In genomic region chr4:6019316-6020263, GRCh38 we compare ENCODE assay signal across 8 cellular contexts. TPM values are rescaled to one million over a fixed set of nuclear protein-coding genes. Genes with fewer than 3 reads are reported as not detected.
A peak's percentile ranks its signal among the peaks of the same experiment; 100 is the strongest.
DNase-seq lines count a peak whose midpoint lies in the region; ATAC-seq and TF ChIP-seq lines count a peak whose summit lies in the region.

No MANE protein-coding gene starts in this region.

- H3K9me3 ChIP-seq in H9 (ENCODE audit: control insufficient read depth, low read depth, low read length) (no peaks in the 10 kb centered on the region), Peyer's patch (no peaks in the 10 kb centered on the region)

- H3K4me1 ChIP-seq in H9 (ENCODE audit: insufficient read depth, low read length): no peaks in the 10 kb centered on the region
- no peaks in the 10 kb centered on the region for H3K4me1 ChIP-seq in Peyer's patch

- ATAC-seq in natural killer cell (peak in 1 of 3 donors; percentile 51), HG03439 (IDR thresholded peaks at IDR 0.05; ENCODE audit: unreplicated experiment) (no peak)

- WGBS in H9 (ENCODE audit: extremely low coverage, insufficient read length, low lambda C conversion rate): no CpG with 5 or more reads among the region's 22 CpGs

- H3T11ph ChIP-seq in H9 (ENCODE audit: low read length): no peak overlapping the region

- H3K27ac ChIP-seq in H9 (ENCODE audit: insufficient read length, low read depth, low read length) (no peak overlapping the region), Peyer's patch (no peak overlapping the region)

- no peak overlapping the region for H3K14ac ChIP-seq in H9 (ENCODE audit: insufficient read depth, low read length)

- no peak overlapping the region for H2AK5ac ChIP-seq in H9 (ENCODE audit: insufficient read length, low read length)

- H3K4me2 ChIP-seq in H9 (ENCODE audit: insufficient read depth, insufficient read length, low read length): no peak overlapping the region

- H2BK20ac ChIP-seq in H9 (ENCODE audit: low read depth, low read length, poor library complexity, severe bottlenecking): no peak overlapping the region

- H4K5ac ChIP-seq in H9 (ENCODE audit: insufficient read length, low read depth, low read length): no peak overlapping the region

- H2BK15ac ChIP-seq in H9 (ENCODE audit: low read depth, low read length): no peak overlapping the region

- TF ChIP-seq CTCF in H9 (conservative IDR thresholded peaks at IDR 0.05): peak; percentile 95
- TF ChIP-seq CTCF in Peyer's patch (IDR thresholded peaks at IDR 0.05): peak in 5 of 6 experiments; percentile 31 to 58 (median 53)
- TF ChIP-seq CTCF in natural killer cell (IDR thresholded peaks at IDR 0.05): peak; percentile 94

- H3K27me3 Mint-ChIP-seq in H9 (ENCODE audit: low read depth) (peaks cover 11% of the 10 kb centered on the region), natural killer cell (ENCODE audit: low read depth in 2 of 2) (peaks cover 5 to 10% of the 10 kb centered on the region in 2 donors)

- no peak overlapping the region for H3K9ac ChIP-seq in H9 (ENCODE audit: extremely low read depth, insufficient read length, low read length)

- no peaks in the 10 kb centered on the region; a peak in 1 of 5 replicates for H3K9me3 Mint-ChIP-seq in H9
- H3K9me3 Mint-ChIP-seq in natural killer cell: no peaks in the 10 kb centered on the region

- no peaks in the 10 kb centered on the region for H3K79me1 ChIP-seq in H9 (ENCODE audit: insufficient read depth, low read depth, low read length, poor library complexity, severe bottlenecking)

- H3K27ac Mint-ChIP-seq in H9 (no peak overlapping the region; a peak in 1 of 7 replicates), natural killer cell (no peak overlapping the region)

- no peak overlapping the region for H2AFZ ChIP-seq in H9 (ENCODE audit: low read length)

- intact Hi-C loops in natural killer cell (cut with micrococcal nuclease): no loop called here

- H3K23ac ChIP-seq in H9 (ENCODE audit: insufficient read length, low read depth, low read length): no peak overlapping the region

- H2BK12ac ChIP-seq in H9 (ENCODE audit: insufficient read length, low read depth, low read length): no peak overlapping the region

- H3K4me3 Mint-ChIP-seq in H9 (peak overlapping the region in 1 of 2 experiments; percentile 15; a peak in 1 of 5 replicates), natural killer cell (no peak overlapping the region)

- H3K36me3 Mint-ChIP-seq in H9 (ENCODE audit: insufficient read depth in 1 of 3, low read depth in 3 of 3) (no peaks in the 10 kb centered on the region), natural killer cell (no peaks in the 10 kb centered on the region)

- no peak overlapping the region for H2BK5ac ChIP-seq in H9 (ENCODE audit: insufficient read length, low read length)

- no peaks in the 10 kb centered on the region for H3K23me2 ChIP-seq in H9 (ENCODE audit: insufficient read length, low read depth, low read length, poor library complexity, severe bottlenecking)

- peak; percentile 58 for DNase-seq in activated CD8-positive, alpha-beta memory T cell treated with anti-CD3 and anti-CD28 coated beads, Interleukin-2, amount 50 U/mL, for 48 hours
- DNase-seq in activated CD8-positive, alpha-beta memory T cell treated with anti-CD3 and anti-CD28 coated beads, Interleukin-2, amount 50 U/mL, for 4 hours: no peak
- peak; percentile 82 for DNase-seq in H9
- peak in 1 of 3 donors; percentile 53 for DNase-seq in Peyer's patch
- peak; percentile 81 for DNase-seq in ecto neural progenitor cell (ENCODE audit: low spot score)
- DNase-seq in natural killer cell: no peak
- no peak for DNase-seq in KG1 (lab: John Stamatoyannopoulos, UW)

- H3K18ac ChIP-seq in H9 (ENCODE audit: insufficient read length, low read depth, low read length): no peak overlapping the region

- H3K36me3 ChIP-seq in Peyer's patch: no peaks in the 10 kb centered on the region

- H3K79me2 ChIP-seq in H9 (ENCODE audit: insufficient read depth, low read length): no peaks in the 10 kb centered on the region

- H3K27me3 ChIP-seq in H9 (ENCODE audit: insufficient read depth, low read length) (no peaks in the 10 kb centered on the region), Peyer's patch (no peaks in the 10 kb centered on the region)

- no peak overlapping the region for H4K91ac ChIP-seq in H9 (ENCODE audit: insufficient read length, low read depth, low read length)

- TF ChIP-seq POLR2A in Peyer's patch (IDR thresholded peaks at IDR 0.05): no peak

- H3K56ac ChIP-seq in H9 (ENCODE audit: insufficient read length, low read depth, low read length): no peak overlapping the region

- no peak overlapping the region for H3K4me3 ChIP-seq in Peyer's patch

- H3K4ac ChIP-seq in H9 (ENCODE audit: low read depth, low read length): no peak overlapping the region

- H4K20me1 ChIP-seq in H9 (ENCODE audit: control insufficient read depth, insufficient read depth, insufficient read length): no peaks in the 10 kb centered on the region

- H4K8ac ChIP-seq in H9 (replicated peaks; ENCODE audit: insufficient read length, low read depth, low read length): no peak overlapping the region

- H3K4me1 Mint-ChIP-seq in H9 (peaks cover 23 to 26% of the 10 kb centered on the region in 2 experiments), natural killer cell (no peaks in the 10 kb centered on the region)

- no peak overlapping the region for H2BK120ac ChIP-seq in H9 (ENCODE audit: low read depth, low read length, poor library complexity, severe bottlenecking)

RNA-seq across cellular contexts. Expression of gene C4orf50, which starts 1.4 kb away (rescaled TPM):
- total RNA-seq in H9 (2021) (0.17 and 0.18 TPM in 2 replicates), Peyer's patch (under 1 TPM in 3 of 4 donors, not detected in 1; 0.19 to 0.83 (median 0.40) TPM), natural killer cell (1 to 10 TPM in 2 of 3 donors, under 1 TPM in 1; 0.63 to 2.7 (median 1.8) TPM)

Comparison
In these comparisons a context has a peak if more than half of its experiments do, and no peak if none do; other contexts are left out.
1. DNase-seq: peak in activated CD8-positive, alpha-beta memory T cell treated with anti-CD3 and anti-CD28 coated beads, Interleukin-2, amount 50 U/mL, for 48 hours (single experiment), H9 (single experiment) and ecto neural progenitor cell (single experiment); none in activated CD8-positive, alpha-beta memory T cell treated with anti-CD3 and anti-CD28 coated beads, Interleukin-2, amount 50 U/mL, for 4 hours (single experiment), natural killer cell (single experiment) and KG1 (single experiment).
2. Peak in every context shown above with its lines, with median percentiles within 50 percentile points of each other: CTCF ChIP-seq.